8 cellular contexts compared by ENCODE assay signal in genomic region chr4:54971474-54971950, GRCh38.
A peak's percentile ranks its signal among the peaks of the same experiment; 100 is the strongest.
DNase-seq lines count a peak whose midpoint lies in the region; ATAC-seq, FAIRE-seq and TF ChIP-seq lines count a peak whose summit lies in the region.

No MANE protein-coding gene starts in this region.

- H3K36me3 ChIP-seq in iPS DF 6.9 (ENCODE audit: control insufficient read depth, insufficient read depth, low read length) (no peaks in the 10 kb centered on the region), testis (ENCODE audit: low read depth, missing control alignments) (no peaks in the 10 kb centered on the region)

- under 1% methylated on average over 7 of the region's 7 CpGs for WGBS in A549 (ENCODE audit: missing lambda C conversion rate)
- no CpG with 5 or more reads among the region's 7 CpGs for WGBS in iPS DF 6.9 (ENCODE audit: insufficient coverage, insufficient read length)
- 18 to 22% methylated on average over 7 of the region's 7 CpGs for WGBS in testis, 2 donors

- intact Hi-C loops in testis (cut with DNase I; ENCODE audit: low total_unique reads), result no loop called here

- CTCF ChIA-PET in A549 (lab: Yijun Ruan, JAX), result interaction anchor here (0.6 to 3.4 kb wide), 27 partner anchors 9 to 654 kb away, joined by 3 to 48 read pairs (median 3); no protein-coding TSS in a partner anchor

- no peak for TF ChIP-seq EP300 in A549 (IDR thresholded peaks at IDR 0.05)

- ATAC-seq in A549 (peak; percentile 74 to 85; a peak in 4 of 6 replicates), HG03108 (IDR thresholded peaks at IDR 0.05; ENCODE audit: unreplicated experiment) (peak; percentile 61), GM21825 (IDR thresholded peaks at IDR 0.05; ENCODE audit: unreplicated experiment) (no peak)

- H3K4me2 ChIP-seq in A549, result peak overlapping the region; percentile 4; the same call in 1 of the 3 replicates

- H3K9me3 ChIP-seq in A549 (no peaks in the 10 kb centered on the region), iPS DF 6.9 (ENCODE audit: control insufficient read depth, insufficient read depth, low read length) (no peaks in the 10 kb centered on the region), testis (no peaks in the 10 kb centered on the region)

- POLR2A ChIA-PET in A549 (lab: Yijun Ruan, JAX), result no interaction called here

- TF ChIP-seq RAD21 in A549 (conservative IDR thresholded peaks at IDR 0.05 in 1 of 2, IDR thresholded peaks at IDR 0.05 in 1 of 2), result peak; percentile 58 to 78

- in situ Hi-C loops in astrocyte of the cerebellum (cut with HindIII; ENCODE audit: low sequenced_read_pairs), result loop anchor here (25.0 kb wide), 1 partner anchor 634 kb away; no protein-coding TSS in a partner anchor

- TF ChIP-seq POLR2A in A549 (IDR thresholded peaks at IDR 0.05; ENCODE audit: low read length) (no peak), testis (IDR thresholded peaks at IDR 0.05) (no peak)

- H3K4me3 ChIP-seq in A549 (no peak overlapping the region), astrocyte of the cerebellum (ENCODE audit: low read depth, low read length) (no peak overlapping the region), iPS DF 6.9 (ENCODE audit: low read length) (no peak overlapping the region), testis (no peak overlapping the region)

- peak; percentile 28 to 29 for DNase-seq in A549 (ENCODE audit: low read depth in 1 of 2, low spot score in 1 of 2)
- peak; percentile 37 for DNase-seq in NCI-H460 (ENCODE audit: extremely low read depth, low read depth)
- DNase-seq in astrocyte of the cerebellum (ENCODE audit: low read depth), result peak; percentile 53
- DNase-seq in iPS DF 6.9 (ENCODE audit: low read depth, low spot score), result peak; percentile 39
- peak; percentile 20 for DNase-seq in testis

- H3K27ac ChIP-seq in A549 (no peak overlapping the region), iPS DF 6.9 (ENCODE audit: low read length) (no peak overlapping the region), testis (no peak overlapping the region)

- H3K27me3 ChIP-seq in iPS DF 6.9 (ENCODE audit: control insufficient read depth, insufficient read depth, low read length), result no peaks in the 10 kb centered on the region
- no peaks in the 10 kb centered on the region for H3K27me3 ChIP-seq in testis

- H3K4me1 ChIP-seq in A549, result no peaks in the 10 kb centered on the region
- no peaks in the 10 kb centered on the region; the same call in 1 of the 2 replicates for H3K4me1 ChIP-seq in iPS DF 6.9 (ENCODE audit: control insufficient read depth, insufficient read depth, low read length)
- no peaks in the 10 kb centered on the region for H3K4me1 ChIP-seq in testis

- FAIRE-seq in A549 (lab: Jason Lieb, UNC), result no peak

- TF ChIP-seq CTCF in A549 (IDR thresholded peaks at IDR 0.05) (peak; percentile 83), GM12872 (IDR thresholded peaks at IDR 0.05; ENCODE audit: insufficient read depth, low read depth, low read length) (peak; percentile 55), astrocyte of the cerebellum (IDR thresholded peaks at IDR 0.05; ENCODE audit: low read depth, low read length, missing control alignments) (peak; percentile 76), testis (IDR thresholded peaks at IDR 0.05) (peak in 2 of 3 experiments; percentile 51 to 63)

TF ChIP-seq in A549, 52 proteins besides CTCF, POLR2A, EP300 and RAD21:
- TF ChIP-seq SMC3 (IDR thresholded peaks at IDR 0.05) (peak; percentile 72), E2F6 (IDR thresholded peaks at IDR 0.05; ENCODE audit: borderline replicate concordance, low read depth) (no peak)
